3 cellular contexts compared by ENCODE assay signal in genomic region chr6:27195547-27195946, GRCh38. TPM values are rescaled to one million over a fixed set of nuclear protein-coding genes. Genes with fewer than 3 reads are reported as not detected.
"Had no signal": no experiment of that assay in that cellular context is flagged by ENCODE, and none has a peak within 500 bp of the region (broad histone marks: within the 10 kb centered on the region; RNA-seq: fewer than 3 reads in every experiment).

No MANE protein-coding gene starts in this region.

RNA-seq across cellular contexts. Expression of gene PRSS16, which starts 52.0 kb away (rescaled TPM):
- total RNA-seq: temporal lobe, thoracic aorta, tibial nerve had no signal
